Comparison of ENCODE assay signal across 1 cellular context in the genomic region with DNA sequence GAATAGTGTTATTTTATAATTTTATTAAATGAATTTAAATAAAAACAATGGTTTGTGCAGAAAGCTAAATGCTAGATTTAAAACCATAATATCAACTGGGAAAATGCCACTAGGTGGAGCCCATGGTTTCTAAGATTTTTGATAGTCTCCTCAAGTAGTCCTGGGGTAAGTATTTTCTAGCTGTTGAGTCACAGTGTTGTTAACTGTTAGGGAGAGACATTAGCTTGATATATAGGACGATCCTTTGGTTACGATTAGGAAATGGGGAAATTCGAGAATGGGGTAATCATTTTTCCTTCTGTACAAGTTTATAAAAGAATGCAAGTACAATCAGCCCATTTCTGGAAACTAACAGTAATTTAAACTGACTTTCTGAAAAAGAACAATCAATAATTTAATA.
TF ChIP-seq lines count a peak whose summit lies in the region.

No MANE protein-coding gene starts in this region.

TF ChIP-seq in WTC11, 78 proteins besides CTCF, POLR2A, EP300 and RAD21 (continued from another document):
- TF ChIP-seq ZNF281 (CRISPR knock-in tag; IDR thresholded peaks at IDR 0.05) (no peak), ZBTB21 (CRISPR knock-in tag; IDR thresholded peaks at IDR 0.05; ENCODE audit: borderline replicate concordance) (no peak), ATF2 (CRISPR knock-in tag; IDR thresholded peaks at IDR 0.05; ENCODE audit: borderline replicate concordance, low read depth) (no peak), FOXK1 (CRISPR knock-in tag; IDR thresholded peaks at IDR 0.05) (no peak)
- TF ChIP-seq, protein P1, sequence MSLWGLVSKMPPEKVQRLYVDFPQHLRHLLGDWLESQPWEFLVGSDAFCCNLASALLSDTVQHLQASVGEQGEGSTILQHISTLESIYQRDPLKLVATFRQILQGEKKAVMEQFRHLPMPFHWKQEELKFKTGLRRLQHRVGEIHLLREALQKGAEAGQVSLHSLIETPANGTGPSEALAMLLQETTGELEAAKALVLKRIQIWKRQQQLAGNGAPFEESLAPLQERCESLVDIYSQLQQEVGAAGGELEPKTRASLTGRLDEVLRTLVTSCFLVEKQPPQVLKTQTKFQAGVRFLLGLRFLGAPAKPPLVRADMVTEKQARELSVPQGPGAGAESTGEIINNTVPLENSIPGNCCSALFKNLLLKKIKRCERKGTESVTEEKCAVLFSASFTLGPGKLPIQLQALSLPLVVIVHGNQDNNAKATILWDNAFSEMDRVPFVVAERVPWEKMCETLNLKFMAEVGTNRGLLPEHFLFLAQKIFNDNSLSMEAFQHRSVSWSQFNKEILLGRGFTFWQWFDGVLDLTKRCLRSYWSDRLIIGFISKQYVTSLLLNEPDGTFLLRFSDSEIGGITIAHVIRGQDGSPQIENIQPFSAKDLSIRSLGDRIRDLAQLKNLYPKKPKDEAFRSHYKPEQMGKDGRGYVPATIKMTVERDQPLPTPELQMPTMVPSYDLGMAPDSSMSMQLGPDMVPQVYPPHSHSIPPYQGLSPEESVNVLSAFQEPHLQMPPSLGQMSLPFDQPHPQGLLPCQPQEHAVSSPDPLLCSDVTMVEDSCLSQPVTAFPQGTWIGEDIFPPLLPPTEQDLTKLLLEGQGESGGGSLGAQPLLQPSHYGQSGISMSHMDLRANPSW (CRISPR knock-in tag; conservative IDR thresholded peaks at IDR 0.05; ENCODE audit: low read depth): no peak
- TF ChIP-seq, protein P2, sequence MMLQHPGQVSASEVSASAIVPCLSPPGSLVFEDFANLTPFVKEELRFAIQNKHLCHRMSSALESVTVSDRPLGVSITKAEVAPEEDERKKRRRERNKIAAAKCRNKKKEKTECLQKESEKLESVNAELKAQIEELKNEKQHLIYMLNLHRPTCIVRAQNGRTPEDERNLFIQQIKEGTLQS (CRISPR knock-in tag; conservative IDR thresholded peaks at IDR 0.05): no peak
